ENCODE assay signal across 29 cellular contexts in the genomic region with DNA sequence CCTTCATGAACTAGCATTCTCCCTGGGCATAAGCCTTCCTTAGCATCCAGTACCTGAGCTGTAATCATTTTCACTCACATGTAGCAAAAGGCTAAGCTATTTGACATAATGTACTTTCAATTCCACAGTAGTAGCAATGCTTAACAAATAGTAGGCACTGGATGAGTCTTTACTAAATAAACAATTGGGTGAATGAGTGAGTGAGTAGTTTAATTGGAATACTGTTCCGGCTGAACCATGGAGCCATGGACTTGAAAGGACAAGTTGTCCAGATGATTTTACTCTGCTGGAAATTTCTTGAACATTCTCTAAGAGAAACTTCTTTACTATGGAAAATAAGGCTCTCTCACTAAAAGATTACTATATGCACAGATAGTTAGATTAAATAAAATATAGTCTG.
"Had no signal": no experiment of that assay in that cellular context is flagged by ENCODE, and none has a peak within 500 bp of the region (broad histone marks: within the 10 kb centered on the region; RNA-seq: fewer than 3 reads in every experiment).

No MANE protein-coding gene starts in this region.

- H3K27ac ChIP-seq: adrenal gland, body of pancreas, Peyer's patch, RWPE1, SJCRH30 had no signal

- DNase-seq: activated CD4-positive, alpha-beta T cell treated with anti-CD3 and anti-CD28 coated beads for 4 hours; activated CD8-positive, alpha-beta memory T cell treated with anti-CD3 and anti-CD28 coated beads, Interleukin-2, amount 50 U/mL, for 4 hours; activated CD8-positive, alpha-beta T cell treated with anti-CD3 and anti-CD28 coated beads for 36 hours; activated gamma-delta T cell treated with Interleukin-2 at 50 U/mL for 16 hours; activated naive CD4-positive, alpha-beta T cell treated with anti-CD3 and anti-CD28 coated beads, Interleukin-2, amount 10 ng/mL, durations not matched to agents 7 days and 5 days; activated naive CD8-positive, alpha-beta T cell treated with anti-CD3 and anti-CD28 coated beads for 36 hours; activated T-cell treated with anti-CD3 and anti-CD28 coated beads, Interleukin-2, amount 50 U/mL, for 72 hours; adrenal gland; aorta; body of pancreas; MM.1S; NCI-H1105 treated with DMSO at 0.1 percent for 48 hours; NCI-H1436 treated with DMSO at 0.1 percent for 48 hours; NCI-H187; NCI-H2081 treated with DMSO at 0.1 percent for 48 hours; NCI-H2171; NCI-H226; NCI-H510A; NCI-H526 treated with DMSO at 0.1 percent for 48 hours; NCI-H82; OCI-M1; Peyer's patch; Right ventricle myocardium superior; SJCRH30; SK-N-SH; T-helper 1 cell had no signal

- H3K36me3 ChIP-seq: adrenal gland, Peyer's patch, SJCRH30 had no signal

- H3K4me3 ChIP-seq: adrenal gland, body of pancreas, Peyer's patch, SJCRH30 had no signal

- H3K27ac Mint-ChIP-seq: activated CD8-positive, alpha-beta T cell treated with anti-CD3 and anti-CD28 coated beads for 36 hours; activated naive CD4-positive, alpha-beta T cell treated with anti-CD3 and anti-CD28 coated beads, Interleukin-2, amount 10 ng/mL, durations not matched to agents 7 days and 5 days; activated naive CD8-positive, alpha-beta T cell treated with anti-CD3 and anti-CD28 coated beads for 36 hours; activated T-cell treated with anti-CD3 and anti-CD28 coated beads, Interleukin-2, amount 50 U/mL, for 72 hours; activated T-helper 2 cell treated with anti-CD3 and anti-CD28 coated beads, Interferon-gamma antibody, Interleukin-2, Interleukin-4, amounts not matched to agents 10 μg/mL and 5 μg/mL and 100 μg/mL, durations not matched to agents 14 hours and 24 hours and 36 hours had no signal

- H3K4me2 ChIP-seq: SK-N-SH had no signal

- H3K4me1 Mint-ChIP-seq: activated naive CD4-positive, alpha-beta T cell treated with anti-CD3 and anti-CD28 coated beads, Interleukin-2, amount 10 ng/mL, durations not matched to agents 7 days and 5 days; activated naive CD8-positive, alpha-beta T cell treated with anti-CD3 and anti-CD28 coated beads for 36 hours; central memory CD8-positive, alpha-beta T cell had no signal

- H3K27me3 ChIP-seq: adrenal gland, body of pancreas, Peyer's patch, SJCRH30 had no signal

- H3K4me3 Mint-ChIP-seq: activated CD8-positive, alpha-beta T cell treated with anti-CD3 and anti-CD28 coated beads for 36 hours; activated naive CD4-positive, alpha-beta T cell treated with anti-CD3 and anti-CD28 coated beads, Interleukin-2, amount 10 ng/mL, durations not matched to agents 7 days and 5 days; activated naive CD8-positive, alpha-beta T cell treated with anti-CD3 and anti-CD28 coated beads for 36 hours; activated T-cell treated with anti-CD3 and anti-CD28 coated beads, Interleukin-2, amount 50 U/mL, for 72 hours; central memory CD8-positive, alpha-beta T cell had no signal

- H3K9ac ChIP-seq: SK-N-SH had no signal

- H3K27me3 Mint-ChIP-seq: activated CD8-positive, alpha-beta T cell treated with anti-CD3 and anti-CD28 coated beads for 36 hours; activated naive CD4-positive, alpha-beta T cell treated with anti-CD3 and anti-CD28 coated beads, Interleukin-2, amount 10 ng/mL, durations not matched to agents 7 days and 5 days; activated naive CD8-positive, alpha-beta T cell treated with anti-CD3 and anti-CD28 coated beads for 36 hours; central memory CD8-positive, alpha-beta T cell had no signal

- H3K9me3 ChIP-seq: adrenal gland, body of pancreas, Peyer's patch, SJCRH30, SK-N-SH had no signal

- H3K4me1 ChIP-seq: adrenal gland, body of pancreas, Peyer's patch, SJCRH30 had no signal

- H3K9me2 ChIP-seq: SK-N-SH had no signal

- H3K36me3 Mint-ChIP-seq: activated naive CD4-positive, alpha-beta T cell treated with anti-CD3 and anti-CD28 coated beads, Interleukin-2, amount 10 ng/mL, durations not matched to agents 7 days and 5 days; activated naive CD8-positive, alpha-beta T cell treated with anti-CD3 and anti-CD28 coated beads for 36 hours had no signal
